Comparison of ENCODE assay signal across 19 cellular contexts in genomic region chr18:79386547-79386946, GRCh38. TPM values are rescaled to one million over a fixed set of nuclear protein-coding genes. Genes with fewer than 3 reads are reported as not detected.
A peak's percentile ranks its signal among the peaks of the same experiment; 100 is the strongest.
DNase-seq lines count a peak whose midpoint lies in the region; ATAC-seq and TF ChIP-seq lines count a peak whose summit lies in the region.
"Had no signal": no experiment of that assay in that cellular context is flagged by ENCODE, and none has a peak within 500 bp of the region (broad histone marks: within the 10 kb centered on the region; RNA-seq: fewer than 3 reads in every experiment).

No MANE protein-coding gene starts in this region.

- H3K9me2 ChIP-seq in PC-9 (ENCODE audit: insufficient read depth): no peaks in the 10 kb centered on the region

- H2AFZ ChIP-seq in PC-9: no peak overlapping the region

- no peak for ATAC-seq in psoas muscle

- no TSS peak for BruUV-seq in PC-9 (replicated peaks; lab: Mats Ljungman, UMichigan)

- 90 to 100% methylated on average over 5 to 14 of the region's 14 CpGs for WGBS in testis, 2 donors
- 86 to 90% (median 87%) methylated on average over 14 of the region's 14 CpGs for WGBS in psoas muscle, 3 donors

- POLR2A ChIA-PET in PC-9 (lab: Charles Lee; ENCODE audit: unreplicated experiment): no interaction called here

- TF ChIP-seq CTCF in coronary artery (IDR thresholded peaks at IDR 0.05): no peak
- no peak for TF ChIP-seq CTCF in testis (IDR thresholded peaks at IDR 0.05)
- TF ChIP-seq CTCF in PC-9 (conservative IDR thresholded peaks at IDR 0.05): no peak
- TF ChIP-seq CTCF in psoas muscle (IDR thresholded peaks at IDR 0.05): no peak

- intact Hi-C loops in testis (cut with DNase I; ENCODE audit: low total_unique reads): no loop called here
- intact Hi-C loops in PC-9 (cut with micrococcal nuclease; ENCODE audit: unreplicated experiment): no loop called here
- intact Hi-C loops in psoas muscle (cut with DNase I): loop anchor here in 1 of 2 donors (10.0 kb wide), 1 partner anchor 558 kb away; no protein-coding TSS in a partner anchor

- DNase-seq in activated CD4-positive, CD25-positive, alpha-beta regulatory T cell treated with anti-CD3 and anti-CD28 coated beads, Interleukin-2, amount 50 U/mL, for 72 hours: peak; percentile 26
- DNase-seq in activated CD4-positive, CD25-positive, alpha-beta regulatory T cell (lab: John Stamatoyannopoulos, UW): no peak
- peak; percentile 64 for DNase-seq in coronary artery (ENCODE audit: low spot score)
- DNase-seq in mesenteric fat pad (ENCODE audit: low spot score): peak; percentile 74
- DNase-seq in testis: peak; percentile 11
- no peak for DNase-seq in PC-9
- DNase-seq in DMS 273 (lab: John Stamatoyannopoulos, UW; ENCODE audit: unreplicated experiment): no peak
- DNase-seq in psoas muscle: no peak
- DNase-seq: DMS53, GF-D8, NCI-H1105, NCI-H146, NCI-H2029, NCI-H2227 treated with DMSO at 0.1 percent for 48 hours, NCI-H510A treated with DMSO at 0.1 percent for 48 hours, NCI-H774 had no signal

- TF ChIP-seq POLR2A in testis (IDR thresholded peaks at IDR 0.05): no peak

- H3K36me3 ChIP-seq in testis (ENCODE audit: low read depth, missing control alignments): no peaks in the 10 kb centered on the region
- no peaks in the 10 kb centered on the region for H3K36me3 ChIP-seq in PC-9 (ENCODE audit: low read depth)
- no peaks in the 10 kb centered on the region for H3K36me3 ChIP-seq in psoas muscle (ENCODE audit: insufficient read depth in 1 of 2, low read depth in 1 of 2)
- H3K36me3 ChIP-seq: SJSA1 had no signal

- H3F3A ChIP-seq in PC-9 (ENCODE audit: insufficient read depth, low read depth): no peaks in the 10 kb centered on the region

- H3K9me3 ChIP-seq in testis (no peaks in the 10 kb centered on the region), PC-9 (ENCODE audit: insufficient read depth, low read depth) (no peaks in the 10 kb centered on the region), psoas muscle (no peaks in the 10 kb centered on the region)
- H3K9me3 ChIP-seq: SJSA1 had no signal

- no peak overlapping the region for H3K27ac ChIP-seq in coronary artery
- H3K27ac ChIP-seq in testis: no peak overlapping the region
- no peak overlapping the region for H3K27ac ChIP-seq in PC-9
- H3K27ac ChIP-seq in psoas muscle: no peak overlapping the region
- H3K27ac ChIP-seq: 22Rv1, C4-2B, SJSA1 had no signal

- H3K4me2 ChIP-seq in PC-9: no peak overlapping the region

- H4K20me1 ChIP-seq in PC-9 (ENCODE audit: insufficient read depth): no peaks in the 10 kb centered on the region

- no peaks in the 10 kb centered on the region for H3K79me2 ChIP-seq in PC-9 (ENCODE audit: low read depth)

- H3K4me1 ChIP-seq in testis (no peaks in the 10 kb centered on the region), PC-9 (replicated peaks; ENCODE audit: insufficient read depth) (no peaks in the 10 kb centered on the region), psoas muscle (peaks cover 6% of the 10 kb centered on the region)
- H3K4me1 ChIP-seq: SJSA1 had no signal

- CTCF ChIA-PET in PC-9 (lab: Charles Lee): no interaction called here

- H3K27me3 ChIP-seq in testis (no peaks in the 10 kb centered on the region), PC-9 (ENCODE audit: insufficient read depth, low read depth) (peaks cover 59% of the 10 kb centered on the region), psoas muscle (ENCODE audit: insufficient read depth in 3 of 3, low read length in 2 of 3) (peaks cover 0 to 17% (median 2%) of the 10 kb centered on the region in 3 donors)

- no peak overlapping the region for H3K4me3 ChIP-seq in coronary artery
- H3K4me3 ChIP-seq in testis: no peak overlapping the region
- H3K4me3 ChIP-seq in PC-9: no peak overlapping the region
- no peak overlapping the region for H3K4me3 ChIP-seq in psoas muscle
- H3K4me3 ChIP-seq: SJSA1 had no signal

RNA-seq across cellular contexts. Expression of gene NFATC1, which starts 9.2 kb away (rescaled TPM):
- total RNA-seq in mesenteric fat pad (35.4 TPM), testis (10 to 100 TPM; 22.2 to 28.1 TPM), PC-9 (2021) (2.6 and 2.9 TPM in 2 replicates), psoas muscle (10 to 100 TPM; 21.0 to 28.7 (median 24.2) TPM)
- polyA plus RNA-seq in testis (ENCODE audit: insufficient read depth, low read depth, low replicate concordance) (27.5 TPM), psoas muscle (10 to 100 TPM in 2 of 3 donors, 1 to 10 TPM in 1; 3.0 to 20.8 (median 15.4) TPM)

Comparison
In these comparisons a context has a peak if more than half of its experiments do, and no peak if none do; other contexts are left out.
1. DNase-seq: peak in activated CD4-positive, CD25-positive, alpha-beta regulatory T cell treated with anti-CD3 and anti-CD28 coated beads, Interleukin-2, amount 50 U/mL, for 72 hours (single experiment), coronary artery (single experiment), mesenteric fat pad (single experiment) and testis (single experiment); none in activated CD4-positive, CD25-positive, alpha-beta regulatory T cell (0 of 4), PC-9 (0 of 2), DMS 273 (single experiment) and psoas muscle (0 of 2).